Comparison of ENCODE assay signal across 24 cellular contexts in genomic region chr10:101558671-101559595, GRCh38. TPM values are rescaled to one million over a fixed set of nuclear protein-coding genes. Genes with fewer than 3 reads are reported as not detected.
DNase-seq lines count a peak whose midpoint lies in the region; ATAC-seq and TF ChIP-seq lines count a peak whose summit lies in the region.
"Had no signal": no experiment of that assay in that cellular context is flagged by ENCODE, and none has a peak within 500 bp of the region (broad histone marks: within the 10 kb centered on the region; RNA-seq: fewer than 3 reads in every experiment).

No MANE protein-coding gene starts in this region.

- DNase-seq in activated CD8-positive, alpha-beta memory T cell treated with anti-CD3 and anti-CD28 coated beads, Interleukin-2, amount 50 U/mL, for 48 hours, result peak; percentile 45
- no peak for DNase-seq in activated CD8-positive, alpha-beta memory T cell treated with anti-CD3 and anti-CD28 coated beads for 24 hours
- peak; percentile 42 for DNase-seq in H7
- DNase-seq in activated T-helper 2 cell treated with anti-CD3 and anti-CD28 coated beads, Interferon-gamma antibody, Interleukin-2, Interleukin-4, amounts not matched to agents 10 μg/mL and 5 μg/mL and 100 μg/mL, durations not matched to agents 14 hours and 24 hours and 36 hours (ENCODE audit: low spot score), result peak; percentile 6
- no peak for DNase-seq in neural progenitor cell (ENCODE audit: low spot score)
- no peak for DNase-seq in progenitor cell of endocrine pancreas (ENCODE audit: low spot score, unreplicated experiment)
- DNase-seq: DMS 273 treated with DMSO at 0.1 percent for 48 hours; GF-D8; KG1; left cardiac atrium; midbrain; NCI-H1048; NCI-H2029; NCI-H446; stimulated activated CD4-positive, alpha-beta T cell treated with anti-CD3 and anti-CD28 coated beads, Interleukin-12 subunit alpha, Interleukin-12 subunit beta, amount 100 ng/mL, for 4 hours; stimulated activated CD8-positive, alpha-beta memory T cell treated with anti-CD3 and anti-CD28 coated beads, Interleukin-4, amount 100 ng/mL, for 48 hours; SW 1271 had no signal

- H3K27me3 ChIP-seq in H7 (ENCODE audit: control insufficient read depth, insufficient read depth, low read length) (no peaks in the 10 kb centered on the region), neural progenitor cell (no peaks in the 10 kb centered on the region)
- H3K27me3 ChIP-seq: adrenal gland had no signal

- H3K27ac ChIP-seq in neural progenitor cell, result no peak overlapping the region
- H3K27ac ChIP-seq: adrenal gland, dorsolateral prefrontal cortex, gastroesophageal sphincter had no signal

- H3K27me3 Mint-ChIP-seq in activated T-helper 2 cell treated with anti-CD3 and anti-CD28 coated beads, Interferon-gamma antibody, Interleukin-2, Interleukin-4, amounts not matched to agents 10 μg/mL and 5 μg/mL and 100 μg/mL, durations not matched to agents 14 hours and 24 hours and 36 hours (ENCODE audit: low read depth), result peaks cover 2% of the 10 kb centered on the region
- H3K27me3 Mint-ChIP-seq in neural progenitor cell (ENCODE audit: insufficient read depth, low read depth) (peaks cover 8% of the 10 kb centered on the region), progenitor cell of endocrine pancreas (peaks cover 12% of the 10 kb centered on the region)

- H3K4me2 ChIP-seq in neural progenitor cell, result no peak overlapping the region

- H3K27ac Mint-ChIP-seq in activated T-helper 2 cell treated with anti-CD3 and anti-CD28 coated beads, Interferon-gamma antibody, Interleukin-2, Interleukin-4, amounts not matched to agents 10 μg/mL and 5 μg/mL and 100 μg/mL, durations not matched to agents 14 hours and 24 hours and 36 hours, result no peak overlapping the region
- H3K27ac Mint-ChIP-seq in neural progenitor cell (peak overlapping the region; percentile 76), progenitor cell of endocrine pancreas (no peak overlapping the region)

- H3K9me3 Mint-ChIP-seq in activated T-helper 2 cell treated with anti-CD3 and anti-CD28 coated beads, Interferon-gamma antibody, Interleukin-2, Interleukin-4, amounts not matched to agents 10 μg/mL and 5 μg/mL and 100 μg/mL, durations not matched to agents 14 hours and 24 hours and 36 hours, result no peaks in the 10 kb centered on the region
- H3K9me3 Mint-ChIP-seq in neural progenitor cell (no peaks in the 10 kb centered on the region), progenitor cell of endocrine pancreas (ENCODE audit: low read depth) (no peaks in the 10 kb centered on the region)
- H3K9me3 Mint-ChIP-seq: CD4-positive, CD25-positive, alpha-beta regulatory T cell had no signal

- H3K4me1 ChIP-seq in neural progenitor cell, result no peaks in the 10 kb centered on the region
- H3K4me1 ChIP-seq: gastroesophageal sphincter had no signal

- H3K9ac ChIP-seq in neural progenitor cell, result no peak overlapping the region

- intact Hi-C loops in activated T-helper 2 cell treated with anti-CD3 and anti-CD28 coated beads, Interferon-gamma antibody, Interleukin-2, Interleukin-4, amounts not matched to agents 10 μg/mL and 5 μg/mL and 100 μg/mL, durations not matched to agents 14 hours and 24 hours and 36 hours (cut with micrococcal nuclease), result no loop called here

- H4K20me1 ChIP-seq in neural progenitor cell (ENCODE audit: low read depth), result no peaks in the 10 kb centered on the region

- H3K4me1 Mint-ChIP-seq in activated T-helper 2 cell treated with anti-CD3 and anti-CD28 coated beads, Interferon-gamma antibody, Interleukin-2, Interleukin-4, amounts not matched to agents 10 μg/mL and 5 μg/mL and 100 μg/mL, durations not matched to agents 14 hours and 24 hours and 36 hours (ENCODE audit: low read depth), result peaks cover 15% of the 10 kb centered on the region
- H3K4me1 Mint-ChIP-seq in neural progenitor cell, result no peaks in the 10 kb centered on the region
- no peaks in the 10 kb centered on the region for H3K4me1 Mint-ChIP-seq in progenitor cell of endocrine pancreas (ENCODE audit: low read depth)

- no peaks in the 10 kb centered on the region for H3K79me2 ChIP-seq in neural progenitor cell (ENCODE audit: low read depth)

- no peaks in the 10 kb centered on the region for H3K9me3 ChIP-seq in neural progenitor cell (ENCODE audit: low read depth)
- H3K9me3 ChIP-seq: adrenal gland, gastroesophageal sphincter had no signal

- no peak overlapping the region for H2AFZ ChIP-seq in neural progenitor cell (replicated peaks)

- peaks cover 5% of the 10 kb centered on the region for H3K36me3 Mint-ChIP-seq in activated T-helper 2 cell treated with anti-CD3 and anti-CD28 coated beads, Interferon-gamma antibody, Interleukin-2, Interleukin-4, amounts not matched to agents 10 μg/mL and 5 μg/mL and 100 μg/mL, durations not matched to agents 14 hours and 24 hours and 36 hours (ENCODE audit: low read depth)
- no peaks in the 10 kb centered on the region for H3K36me3 Mint-ChIP-seq in neural progenitor cell
- H3K36me3 Mint-ChIP-seq in progenitor cell of endocrine pancreas (ENCODE audit: insufficient read depth), result no peaks in the 10 kb centered on the region

- H3K36me3 ChIP-seq in H7 (replicated peaks; ENCODE audit: control insufficient read depth, insufficient read depth, low read length), result no peaks in the 10 kb centered on the region; the same call in 1 of the 2 replicates
- H3K36me3 ChIP-seq in neural progenitor cell, result no peaks in the 10 kb centered on the region
- H3K36me3 ChIP-seq: adrenal gland had no signal

- no peaks in the 10 kb centered on the region for H3F3A ChIP-seq in neural progenitor cell (ENCODE audit: low read depth)

- H3K4me3 Mint-ChIP-seq in activated T-helper 2 cell treated with anti-CD3 and anti-CD28 coated beads, Interferon-gamma antibody, Interleukin-2, Interleukin-4, amounts not matched to agents 10 μg/mL and 5 μg/mL and 100 μg/mL, durations not matched to agents 14 hours and 24 hours and 36 hours (ENCODE audit: low read depth), result no peak overlapping the region
- H3K4me3 Mint-ChIP-seq in neural progenitor cell (no peak overlapping the region), progenitor cell of endocrine pancreas (ENCODE audit: low read depth) (no peak overlapping the region)

- H3K4me3 ChIP-seq in H7 (ENCODE audit: insufficient read depth, low read depth, low read length), result no peak overlapping the region
- no peak overlapping the region for H3K4me3 ChIP-seq in neural progenitor cell
- H3K4me3 ChIP-seq: adrenal gland, dorsolateral prefrontal cortex, gastroesophageal sphincter, GM12878 had no signal

- no peak for TF ChIP-seq CTCF in neural progenitor cell (IDR thresholded peaks at IDR 0.05)
- no peak for TF ChIP-seq CTCF in progenitor cell of endocrine pancreas (IDR thresholded peaks at IDR 0.05; ENCODE audit: unreplicated experiment)

- ATAC-seq in HG02973 (IDR thresholded peaks at IDR 0.05; ENCODE audit: unreplicated experiment) (no peak), HG02763 (IDR thresholded peaks at IDR 0.05; ENCODE audit: unreplicated experiment) (no peak)
- ATAC-seq: gastroesophageal sphincter had no signal

RNA-seq across cellular contexts. Expression of gene POLL, which starts 29.1 kb away (rescaled TPM):
- 24.9 and 25.0 TPM in 2 replicates for total RNA-seq in H7 (2014; rRNA removed; shearing (Covaris generic))
- 32.4 and 33.4 TPM in 2 replicates for total RNA-seq in activated T-helper 2 cell treated with anti-CD3 and anti-CD28 coated beads, Interferon-gamma antibody, Interleukin-2, Interleukin-4, amounts not matched to agents 10 μg/mL and 5 μg/mL and 100 μg/mL, durations not matched to agents 14 hours and 24 hours and 36 hours
- 22.8 and 29.7 TPM in 2 replicates for total RNA-seq in neural progenitor cell (ENCODE audit: low replicate concordance)
- total RNA-seq in progenitor cell of endocrine pancreas, result 49.3 and 55.9 TPM in 2 replicates

RNA-seq across cellular contexts. Expression of gene DPCD, which starts 29.2 kb away (rescaled TPM):
- total RNA-seq in H7 (2014; rRNA removed; shearing (Covaris generic)), result 33.4 and 48.7 TPM in 2 replicates
- 7.2 and 7.8 TPM in 2 replicates for total RNA-seq in activated T-helper 2 cell treated with anti-CD3 and anti-CD28 coated beads, Interferon-gamma antibody, Interleukin-2, Interleukin-4, amounts not matched to agents 10 μg/mL and 5 μg/mL and 100 μg/mL, durations not matched to agents 14 hours and 24 hours and 36 hours
- total RNA-seq in neural progenitor cell (ENCODE audit: low replicate concordance) (49.7 and 71.1 TPM in 2 replicates), progenitor cell of endocrine pancreas (27.4 and 36.9 TPM in 2 replicates)
- total RNA-seq: CD4-positive, CD25-positive, alpha-beta regulatory T cell had no signal

Comparison
In these comparisons a context has a peak if more than half of its experiments do, and no peak if none do; other contexts are left out.
1. DNase-seq: peak in activated CD8-positive, alpha-beta memory T cell treated with anti-CD3 and anti-CD28 coated beads, Interleukin-2, amount 50 U/mL, for 48 hours (single experiment), H7 (single experiment) and activated T-helper 2 cell treated with anti-CD3 and anti-CD28 coated beads, Interferon-gamma antibody, Interleukin-2, Interleukin-4, amounts not matched to agents 10 μg/mL and 5 μg/mL and 100 μg/mL, durations not matched to agents 14 hours and 24 hours and 36 hours (single experiment); none in activated CD8-positive, alpha-beta memory T cell treated with anti-CD3 and anti-CD28 coated beads for 24 hours (single experiment), neural progenitor cell (single experiment) and progenitor cell of endocrine pancreas (single experiment).